Comparison of ENCODE assay signal across 8 cellular contexts in genomic region chr2:202965810-202966454, GRCh38. TPM values are rescaled to one million over a fixed set of nuclear protein-coding genes. Genes with fewer than 3 reads are reported as not detected.
A peak's percentile ranks its signal among the peaks of the same experiment; 100 is the strongest.
DNase-seq lines count a peak whose midpoint lies in the region; ATAC-seq and TF ChIP-seq lines count a peak whose summit lies in the region.

No MANE protein-coding gene starts in this region.

- peak; percentile 31 for DNase-seq in activated CD8-positive, alpha-beta T cell treated with anti-CD3 and anti-CD28 coated beads for 36 hours
- no peak for DNase-seq in activated CD8-positive, alpha-beta T cell treated with anti-CD3 and anti-CD28 coated beads, Interleukin-2, amount 10 ng/mL, durations not matched to agents 7 days and 5 days
- DNase-seq in SK-MEL-5 (ENCODE audit: low read depth, low spot score): peak; percentile 96
- DNase-seq in glomerular visceral epithelial cell (ENCODE audit: extremely low spot score): peak; percentile 61
- DNase-seq in NCI-H510A treated with DMSO at 0.1 percent for 48 hours (lab: John Stamatoyannopoulos, UW): no peak
- DNase-seq in NCI-H226: no peak
- DNase-seq in stimulated activated naive CD4-positive, alpha-beta T cell (lab: John Stamatoyannopoulos, UW): no peak

- POLR2A ChIA-PET in activated CD8-positive, alpha-beta T cell treated with anti-CD3 and anti-CD28 coated beads for 36 hours (lab: Charles Lee): no interaction called here
- POLR2A ChIA-PET in activated CD8-positive, alpha-beta T cell treated with anti-CD3 and anti-CD28 coated beads, Interleukin-2, amount 10 ng/mL, durations not matched to agents 7 days and 5 days (lab: Charles Lee): no interaction called here

- H3K27me3 Mint-ChIP-seq in activated CD8-positive, alpha-beta T cell treated with anti-CD3 and anti-CD28 coated beads for 36 hours: no peaks in the 10 kb centered on the region
- no peaks in the 10 kb centered on the region for H3K27me3 Mint-ChIP-seq in activated CD8-positive, alpha-beta T cell treated with anti-CD3 and anti-CD28 coated beads, Interleukin-2, amount 10 ng/mL, durations not matched to agents 7 days and 5 days (ENCODE audit: low read depth)

- in situ Hi-C loops in SK-MEL-5 (cut with HindIII; ENCODE audit: low pct_unique_long_range_greater_than_20kb, low sequenced_read_pairs): no loop called here

- H3K9me3 Mint-ChIP-seq in activated CD8-positive, alpha-beta T cell treated with anti-CD3 and anti-CD28 coated beads for 36 hours: no peaks in the 10 kb centered on the region
- no peaks in the 10 kb centered on the region for H3K9me3 Mint-ChIP-seq in activated CD8-positive, alpha-beta T cell treated with anti-CD3 and anti-CD28 coated beads, Interleukin-2, amount 10 ng/mL, durations not matched to agents 7 days and 5 days (ENCODE audit: insufficient read depth)

- H3K4me1 Mint-ChIP-seq in activated CD8-positive, alpha-beta T cell treated with anti-CD3 and anti-CD28 coated beads for 36 hours (ENCODE audit: low read depth): peaks cover 4% of the 10 kb centered on the region
- H3K4me1 Mint-ChIP-seq in activated CD8-positive, alpha-beta T cell treated with anti-CD3 and anti-CD28 coated beads, Interleukin-2, amount 10 ng/mL, durations not matched to agents 7 days and 5 days (ENCODE audit: low read depth): peaks cover 4% of the 10 kb centered on the region

- intact Hi-C loops in activated CD8-positive, alpha-beta T cell treated with anti-CD3 and anti-CD28 coated beads for 36 hours (cut with micrococcal nuclease): no loop called here

- no peak overlapping the region for H3K27ac Mint-ChIP-seq in activated CD8-positive, alpha-beta T cell treated with anti-CD3 and anti-CD28 coated beads for 36 hours
- H3K27ac Mint-ChIP-seq in activated CD8-positive, alpha-beta T cell treated with anti-CD3 and anti-CD28 coated beads, Interleukin-2, amount 10 ng/mL, durations not matched to agents 7 days and 5 days: no peak overlapping the region

- ATAC-seq in activated CD8-positive, alpha-beta T cell treated with anti-CD3 and anti-CD28 coated beads for 36 hours: peak; percentile 69
- no peak for ATAC-seq in activated CD8-positive, alpha-beta T cell treated with anti-CD3 and anti-CD28 coated beads, Interleukin-2, amount 10 ng/mL, durations not matched to agents 7 days and 5 days
- ATAC-seq in HG02884 (IDR thresholded peaks at IDR 0.05; ENCODE audit: unreplicated experiment): peak; percentile 69

- no peaks in the 10 kb centered on the region for H3K36me3 Mint-ChIP-seq in activated CD8-positive, alpha-beta T cell treated with anti-CD3 and anti-CD28 coated beads for 36 hours (ENCODE audit: low read depth)
- no peaks in the 10 kb centered on the region for H3K36me3 Mint-ChIP-seq in activated CD8-positive, alpha-beta T cell treated with anti-CD3 and anti-CD28 coated beads, Interleukin-2, amount 10 ng/mL, durations not matched to agents 7 days and 5 days (ENCODE audit: low read depth)

- H3K4me3 Mint-ChIP-seq in activated CD8-positive, alpha-beta T cell treated with anti-CD3 and anti-CD28 coated beads for 36 hours: no peak overlapping the region
- H3K4me3 Mint-ChIP-seq in activated CD8-positive, alpha-beta T cell treated with anti-CD3 and anti-CD28 coated beads, Interleukin-2, amount 10 ng/mL, durations not matched to agents 7 days and 5 days: no peak overlapping the region

- CTCF ChIA-PET in activated CD8-positive, alpha-beta T cell treated with anti-CD3 and anti-CD28 coated beads for 36 hours (lab: Charles Lee): interaction anchor here (1.2 kb wide), 1 partner anchor 42 kb away, joined by 3 read pairs; no protein-coding TSS in a partner anchor
- CTCF ChIA-PET in activated CD8-positive, alpha-beta T cell treated with anti-CD3 and anti-CD28 coated beads, Interleukin-2, amount 10 ng/mL, durations not matched to agents 7 days and 5 days (lab: Charles Lee): no interaction called here

- no peak for TF ChIP-seq CTCF in activated CD8-positive, alpha-beta T cell treated with anti-CD3 and anti-CD28 coated beads for 36 hours (IDR thresholded peaks at IDR 0.05)

RNA-seq across cellular contexts. Expression of gene NBEAL1, which starts 48.7 kb away (rescaled TPM):
- 10 to 100 TPM; 11.8 to 16.4 TPM for total RNA-seq in activated CD8-positive, alpha-beta T cell treated with anti-CD3 and anti-CD28 coated beads for 36 hours
- 10 to 100 TPM; 14.8 to 15.7 TPM for total RNA-seq in activated CD8-positive, alpha-beta T cell treated with anti-CD3 and anti-CD28 coated beads, Interleukin-2, amount 10 ng/mL, durations not matched to agents 7 days and 5 days
- total RNA-seq in SK-MEL-5 (2014; rRNA removed; shearing (Covaris generic)): 12.9 and 13.5 TPM in 2 replicates
- polyA plus RNA-seq in SK-MEL-5 (2015; cell fraction: cytosol; rRNA removed): 5.2 and 5.3 TPM in 2 replicates
- polyA plus RNA-seq in SK-MEL-5 (2015; cell fraction: nucleus; rRNA removed): 8.3 and 11.0 TPM in 2 replicates

RNA-seq across cellular contexts. Expression of gene CARF, which starts 53.9 kb away (rescaled TPM):
- total RNA-seq in activated CD8-positive, alpha-beta T cell treated with anti-CD3 and anti-CD28 coated beads for 36 hours: 1 to 10 TPM; 5.0 to 5.7 TPM
- 1 to 10 TPM; 7.6 to 8.5 TPM for total RNA-seq in activated CD8-positive, alpha-beta T cell treated with anti-CD3 and anti-CD28 coated beads, Interleukin-2, amount 10 ng/mL, durations not matched to agents 7 days and 5 days
- total RNA-seq in SK-MEL-5 (2014; rRNA removed; shearing (Covaris generic)): 4.3 and 6.9 TPM in 2 replicates
- polyA plus RNA-seq in SK-MEL-5 (2015; cell fraction: cytosol; rRNA removed): 2.1 and 2.2 TPM in 2 replicates
- polyA plus RNA-seq in SK-MEL-5 (2015; cell fraction: nucleus; rRNA removed): 17.8 and 31.2 TPM in 2 replicates

RNA-seq across cellular contexts. Expression of gene WDR12, which starts 54.5 kb away (rescaled TPM):
- 100 to 1,000 TPM; 131 to 134 TPM for total RNA-seq in activated CD8-positive, alpha-beta T cell treated with anti-CD3 and anti-CD28 coated beads for 36 hours
- 10 to 100 TPM; 66.3 to 69.1 TPM for total RNA-seq in activated CD8-positive, alpha-beta T cell treated with anti-CD3 and anti-CD28 coated beads, Interleukin-2, amount 10 ng/mL, durations not matched to agents 7 days and 5 days
- 167 and 206 TPM in 2 replicates for total RNA-seq in SK-MEL-5 (2014; rRNA removed; shearing (Covaris generic))
- 83.9 and 105 TPM in 2 replicates for polyA plus RNA-seq in SK-MEL-5 (2015; cell fraction: cytosol; rRNA removed)
- polyA plus RNA-seq in SK-MEL-5 (2015; cell fraction: nucleus; rRNA removed): 107 and 127 TPM in 2 replicates

Comparison
In these comparisons a context has a peak if more than half of its experiments do, and no peak if none do; other contexts are left out.
1. DNase-seq: peak in activated CD8-positive, alpha-beta T cell treated with anti-CD3 and anti-CD28 coated beads for 36 hours (single experiment), SK-MEL-5 (single experiment) and glomerular visceral epithelial cell (single experiment); none in activated CD8-positive, alpha-beta T cell treated with anti-CD3 and anti-CD28 coated beads, Interleukin-2, amount 10 ng/mL, durations not matched to agents 7 days and 5 days (single experiment), NCI-H510A treated with DMSO at 0.1 percent for 48 hours (single experiment), NCI-H226 (single experiment) and stimulated activated naive CD4-positive, alpha-beta T cell (0 of 6).